Comparison of ENCODE assay signal across 16 cellular contexts in genomic region chr3:12906141-12906915, GRCh38.
"Had no signal": no experiment of that assay in that cellular context is flagged by ENCODE, and none has a peak within 500 bp of the region (broad histone marks: within the 10 kb centered on the region; RNA-seq: fewer than 3 reads in every experiment).

No MANE protein-coding gene starts in this region.

- DNase-seq: activated CD4-positive, alpha-beta memory T cell treated with anti-CD3 and anti-CD28 coated beads for 36 hours; activated CD4-positive, alpha-beta T cell treated with anti-CD3 and anti-CD28 coated beads for 4 hours; activated naive CD8-positive, alpha-beta T cell treated with anti-CD3 and anti-CD28 coated beads for 36 hours; activated T-cell treated with anti-CD3 and anti-CD28 coated beads for 4 hours; amniotic stem cell; central memory CD4-positive, alpha-beta T cell; foreskin keratinocyte; hypothalamus; islet precursor cell; occipital lobe; stimulated activated naive CD4-positive, alpha-beta T cell treated with Interleukin-2 at 50 U/mL for 16 hours; tibial artery had no signal

- H3K27ac Mint-ChIP-seq: activated CD4-positive, alpha-beta memory T cell treated with anti-CD3 and anti-CD28 coated beads for 36 hours; activated naive CD8-positive, alpha-beta T cell treated with anti-CD3 and anti-CD28 coated beads for 36 hours; activated T-helper 1 cell treated with anti-CD3 and anti-CD28 coated beads, Interleukin-12 subunit alpha, Interleukin-12 subunit beta, Interleukin-2, Interleukin-4 antibody, amounts not matched to agents 30 ng/mL and 10 ng/mL and 1 ng/mL, durations not matched to agents 14 hours and 24 hours and 36 hours; mesothelial cell of epicardium; nephron; WTC11 had no signal

- H3K9me3 Mint-ChIP-seq: activated CD4-positive, alpha-beta memory T cell treated with anti-CD3 and anti-CD28 coated beads for 36 hours; activated naive CD8-positive, alpha-beta T cell treated with anti-CD3 and anti-CD28 coated beads for 36 hours; activated T-helper 1 cell treated with anti-CD3 and anti-CD28 coated beads, Interleukin-12 subunit alpha, Interleukin-12 subunit beta, Interleukin-2, Interleukin-4 antibody, amounts not matched to agents 30 ng/mL and 10 ng/mL and 1 ng/mL, durations not matched to agents 14 hours and 24 hours and 36 hours; mesothelial cell of epicardium; nephron; WTC11 had no signal

- H3K4me3 ChIP-seq: tibial artery had no signal

- H3K27ac ChIP-seq: foreskin keratinocyte, tibial artery had no signal

- H3K4me1 ChIP-seq: foreskin keratinocyte had no signal

- H3K27me3 ChIP-seq: foreskin keratinocyte, tibial artery had no signal

- H3K9me3 ChIP-seq: tibial artery had no signal

- ATAC-seq: foreskin keratinocyte, WTC11 had no signal

- H3K4me3 Mint-ChIP-seq: activated CD4-positive, alpha-beta memory T cell treated with anti-CD3 and anti-CD28 coated beads for 36 hours; activated naive CD8-positive, alpha-beta T cell treated with anti-CD3 and anti-CD28 coated beads for 36 hours; activated T-helper 1 cell treated with anti-CD3 and anti-CD28 coated beads, Interleukin-12 subunit alpha, Interleukin-12 subunit beta, Interleukin-2, Interleukin-4 antibody, amounts not matched to agents 30 ng/mL and 10 ng/mL and 1 ng/mL, durations not matched to agents 14 hours and 24 hours and 36 hours; mesothelial cell of epicardium; nephron; WTC11 had no signal

- H3K27me3 Mint-ChIP-seq: activated CD4-positive, alpha-beta memory T cell treated with anti-CD3 and anti-CD28 coated beads for 36 hours; activated naive CD8-positive, alpha-beta T cell treated with anti-CD3 and anti-CD28 coated beads for 36 hours had no signal

- H3K4me1 Mint-ChIP-seq: activated naive CD8-positive, alpha-beta T cell treated with anti-CD3 and anti-CD28 coated beads for 36 hours; mesothelial cell of epicardium; nephron had no signal
